Comparison of ENCODE assay signal across 1 cellular context in the genomic region with DNA sequence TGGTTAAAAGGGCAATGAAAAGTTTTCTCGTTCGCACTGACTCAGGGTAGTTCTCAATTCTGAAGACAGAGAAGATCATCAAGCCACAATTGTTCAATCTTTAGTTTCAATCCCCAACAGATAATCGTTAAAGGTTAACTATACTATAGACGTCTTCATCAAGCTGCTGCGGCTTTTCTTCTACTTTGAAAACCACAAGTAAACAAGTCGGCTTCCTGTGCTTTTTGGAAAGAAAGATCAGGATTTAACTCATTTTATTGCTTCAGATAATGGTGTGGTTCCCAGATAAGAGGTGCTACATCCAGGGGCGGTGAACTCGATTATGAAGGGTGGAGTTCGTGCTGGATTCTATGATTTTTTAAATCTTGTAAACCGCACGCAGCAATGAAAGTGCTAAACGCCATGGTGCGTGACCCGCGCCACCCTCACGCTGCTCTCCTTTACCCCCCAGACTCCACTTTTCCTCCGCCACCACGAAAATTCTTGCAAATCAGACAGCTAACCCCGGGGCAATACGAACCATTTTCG.
TF ChIP-seq lines count a peak whose summit lies in the region.

No MANE protein-coding gene starts in this region.

TF ChIP-seq in H1, 55 proteins besides CTCF, POLR2A, EP300 and RAD21 (continued from another document):
- TF ChIP-seq, protein P1, sequence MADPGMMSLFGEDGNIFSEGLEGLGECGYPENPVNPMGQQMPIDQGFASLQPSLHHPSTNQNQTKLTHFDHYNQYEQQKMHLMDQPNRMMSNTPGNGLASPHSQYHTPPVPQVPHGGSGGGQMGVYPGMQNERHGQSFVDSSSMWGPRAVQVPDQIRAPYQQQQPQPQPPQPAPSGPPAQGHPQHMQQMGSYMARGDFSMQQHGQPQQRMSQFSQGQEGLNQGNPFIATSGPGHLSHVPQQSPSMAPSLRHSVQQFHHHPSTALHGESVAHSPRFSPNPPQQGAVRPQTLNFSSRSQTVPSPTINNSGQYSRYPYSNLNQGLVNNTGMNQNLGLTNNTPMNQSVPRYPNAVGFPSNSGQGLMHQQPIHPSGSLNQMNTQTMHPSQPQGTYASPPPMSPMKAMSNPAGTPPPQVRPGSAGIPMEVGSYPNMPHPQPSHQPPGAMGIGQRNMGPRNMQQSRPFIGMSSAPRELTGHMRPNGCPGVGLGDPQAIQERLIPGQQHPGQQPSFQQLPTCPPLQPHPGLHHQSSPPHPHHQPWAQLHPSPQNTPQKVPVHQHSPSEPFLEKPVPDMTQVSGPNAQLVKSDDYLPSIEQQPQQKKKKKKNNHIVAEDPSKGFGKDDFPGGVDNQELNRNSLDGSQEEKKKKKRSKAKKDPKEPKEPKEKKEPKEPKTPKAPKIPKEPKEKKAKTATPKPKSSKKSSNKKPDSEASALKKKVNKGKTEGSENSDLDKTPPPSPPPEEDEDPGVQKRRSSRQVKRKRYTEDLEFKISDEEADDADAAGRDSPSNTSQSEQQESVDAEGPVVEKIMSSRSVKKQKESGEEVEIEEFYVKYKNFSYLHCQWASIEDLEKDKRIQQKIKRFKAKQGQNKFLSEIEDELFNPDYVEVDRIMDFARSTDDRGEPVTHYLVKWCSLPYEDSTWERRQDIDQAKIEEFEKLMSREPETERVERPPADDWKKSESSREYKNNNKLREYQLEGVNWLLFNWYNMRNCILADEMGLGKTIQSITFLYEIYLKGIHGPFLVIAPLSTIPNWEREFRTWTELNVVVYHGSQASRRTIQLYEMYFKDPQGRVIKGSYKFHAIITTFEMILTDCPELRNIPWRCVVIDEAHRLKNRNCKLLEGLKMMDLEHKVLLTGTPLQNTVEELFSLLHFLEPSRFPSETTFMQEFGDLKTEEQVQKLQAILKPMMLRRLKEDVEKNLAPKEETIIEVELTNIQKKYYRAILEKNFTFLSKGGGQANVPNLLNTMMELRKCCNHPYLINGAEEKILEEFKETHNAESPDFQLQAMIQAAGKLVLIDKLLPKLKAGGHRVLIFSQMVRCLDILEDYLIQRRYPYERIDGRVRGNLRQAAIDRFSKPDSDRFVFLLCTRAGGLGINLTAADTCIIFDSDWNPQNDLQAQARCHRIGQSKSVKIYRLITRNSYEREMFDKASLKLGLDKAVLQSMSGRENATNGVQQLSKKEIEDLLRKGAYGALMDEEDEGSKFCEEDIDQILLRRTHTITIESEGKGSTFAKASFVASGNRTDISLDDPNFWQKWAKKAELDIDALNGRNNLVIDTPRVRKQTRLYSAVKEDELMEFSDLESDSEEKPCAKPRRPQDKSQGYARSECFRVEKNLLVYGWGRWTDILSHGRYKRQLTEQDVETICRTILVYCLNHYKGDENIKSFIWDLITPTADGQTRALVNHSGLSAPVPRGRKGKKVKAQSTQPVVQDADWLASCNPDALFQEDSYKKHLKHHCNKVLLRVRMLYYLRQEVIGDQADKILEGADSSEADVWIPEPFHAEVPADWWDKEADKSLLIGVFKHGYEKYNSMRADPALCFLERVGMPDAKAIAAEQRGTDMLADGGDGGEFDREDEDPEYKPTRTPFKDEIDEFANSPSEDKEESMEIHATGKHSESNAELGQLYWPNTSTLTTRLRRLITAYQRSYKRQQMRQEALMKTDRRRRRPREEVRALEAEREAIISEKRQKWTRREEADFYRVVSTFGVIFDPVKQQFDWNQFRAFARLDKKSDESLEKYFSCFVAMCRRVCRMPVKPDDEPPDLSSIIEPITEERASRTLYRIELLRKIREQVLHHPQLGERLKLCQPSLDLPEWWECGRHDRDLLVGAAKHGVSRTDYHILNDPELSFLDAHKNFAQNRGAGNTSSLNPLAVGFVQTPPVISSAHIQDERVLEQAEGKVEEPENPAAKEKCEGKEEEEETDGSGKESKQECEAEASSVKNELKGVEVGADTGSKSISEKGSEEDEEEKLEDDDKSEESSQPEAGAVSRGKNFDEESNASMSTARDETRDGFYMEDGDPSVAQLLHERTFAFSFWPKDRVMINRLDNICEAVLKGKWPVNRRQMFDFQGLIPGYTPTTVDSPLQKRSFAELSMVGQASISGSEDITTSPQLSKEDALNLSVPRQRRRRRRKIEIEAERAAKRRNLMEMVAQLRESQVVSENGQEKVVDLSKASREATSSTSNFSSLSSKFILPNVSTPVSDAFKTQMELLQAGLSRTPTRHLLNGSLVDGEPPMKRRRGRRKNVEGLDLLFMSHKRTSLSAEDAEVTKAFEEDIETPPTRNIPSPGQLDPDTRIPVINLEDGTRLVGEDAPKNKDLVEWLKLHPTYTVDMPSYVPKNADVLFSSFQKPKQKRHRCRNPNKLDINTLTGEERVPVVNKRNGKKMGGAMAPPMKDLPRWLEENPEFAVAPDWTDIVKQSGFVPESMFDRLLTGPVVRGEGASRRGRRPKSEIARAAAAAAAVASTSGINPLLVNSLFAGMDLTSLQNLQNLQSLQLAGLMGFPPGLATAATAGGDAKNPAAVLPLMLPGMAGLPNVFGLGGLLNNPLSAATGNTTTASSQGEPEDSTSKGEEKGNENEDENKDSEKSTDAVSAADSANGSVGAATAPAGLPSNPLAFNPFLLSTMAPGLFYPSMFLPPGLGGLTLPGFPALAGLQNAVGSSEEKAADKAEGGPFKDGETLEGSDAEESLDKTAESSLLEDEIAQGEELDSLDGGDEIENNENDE (IDR thresholded peaks at IDR 0.05; ENCODE audit: insufficient replicate concordance, low read length): no peak
- TF ChIP-seq CBX5 (IDR thresholded peaks at IDR 0.05; ENCODE audit: low read depth, low read length) (no peak), TAF1 (IDR thresholded peaks at IDR 0.05; ENCODE audit: low read depth, low read length) (peak; percentile 75; the same call in 1 of the 2 replicates), SP2 (IDR thresholded peaks at IDR 0.05; ENCODE audit: low read length) (no peak), SP1 (IDR thresholded peaks at IDR 0.05; ENCODE audit: low read depth, low read length) (no peak), CTBP2 (IDR thresholded peaks at IDR 0.05; ENCODE audit: borderline replicate concordance, insufficient read depth, insufficient read length, low read length) (no peak), RFX5 (IDR thresholded peaks at IDR 0.05; ENCODE audit: borderline replicate concordance, low read depth, low read length) (0 out of 2 replicates have a peak, but pooled peaks have one; percentile 7), SIN3A (conservative IDR thresholded peaks at IDR 0.05 in 1 of 2, IDR thresholded peaks at IDR 0.05 in 1 of 2; ENCODE audit: low read depth in 1 of 2, low read length in 2 of 2) (peak in 1 of 2 experiments; percentile 62; a peak in 1 of 4 replicates), FOSL1 (IDR thresholded peaks at IDR 0.05; ENCODE audit: insufficient read depth, low read depth, low read length) (no peak), YY1 (IDR thresholded peaks at IDR 0.05; ENCODE audit: low read depth, low read length) (no peak), NANOG (IDR thresholded peaks at IDR 0.05; ENCODE audit: insufficient read depth, low read depth, low read length, poor library complexity, severe bottlenecking) (no peak), PHF8 (conservative IDR thresholded peaks at IDR 0.05; ENCODE audit: low read depth, low read length) (0 out of 2 replicates have a peak, but pooled peaks have one; percentile 3), ASH2L (IDR thresholded peaks at IDR 0.05; ENCODE audit: low read length) (peak; percentile 43), CBX8 (IDR thresholded peaks at IDR 0.05; ENCODE audit: borderline replicate concordance, low read depth, low read length) (no peak), RNF2 (IDR thresholded peaks at IDR 0.05; ENCODE audit: borderline replicate concordance, low read depth, low read length, missing control alignments, poor library complexity, severe bottlenecking) (no peak), CREB1 (IDR thresholded peaks at IDR 0.05) (no peak), SRF (IDR thresholded peaks at IDR 0.05; ENCODE audit: low read depth, low read length) (no peak)
- TF ChIP-seq, protein P2, sequence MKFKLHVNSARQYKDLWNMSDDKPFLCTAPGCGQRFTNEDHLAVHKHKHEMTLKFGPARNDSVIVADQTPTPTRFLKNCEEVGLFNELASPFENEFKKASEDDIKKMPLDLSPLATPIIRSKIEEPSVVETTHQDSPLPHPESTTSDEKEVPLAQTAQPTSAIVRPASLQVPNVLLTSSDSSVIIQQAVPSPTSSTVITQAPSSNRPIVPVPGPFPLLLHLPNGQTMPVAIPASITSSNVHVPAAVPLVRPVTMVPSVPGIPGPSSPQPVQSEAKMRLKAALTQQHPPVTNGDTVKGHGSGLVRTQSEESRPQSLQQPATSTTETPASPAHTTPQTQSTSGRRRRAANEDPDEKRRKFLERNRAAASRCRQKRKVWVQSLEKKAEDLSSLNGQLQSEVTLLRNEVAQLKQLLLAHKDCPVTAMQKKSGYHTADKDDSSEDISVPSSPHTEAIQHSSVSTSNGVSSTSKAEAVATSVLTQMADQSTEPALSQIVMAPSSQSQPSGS (IDR thresholded peaks at IDR 0.05; ENCODE audit: low read length): no peak
- TF ChIP-seq, protein P3, sequence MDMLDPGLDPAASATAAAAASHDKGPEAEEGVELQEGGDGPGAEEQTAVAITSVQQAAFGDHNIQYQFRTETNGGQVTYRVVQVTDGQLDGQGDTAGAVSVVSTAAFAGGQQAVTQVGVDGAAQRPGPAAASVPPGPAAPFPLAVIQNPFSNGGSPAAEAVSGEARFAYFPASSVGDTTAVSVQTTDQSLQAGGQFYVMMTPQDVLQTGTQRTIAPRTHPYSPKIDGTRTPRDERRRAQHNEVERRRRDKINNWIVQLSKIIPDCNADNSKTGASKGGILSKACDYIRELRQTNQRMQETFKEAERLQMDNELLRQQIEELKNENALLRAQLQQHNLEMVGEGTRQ (IDR thresholded peaks at IDR 0.05; ENCODE audit: low read length): no peak
TF ChIP-seq in H1: peak in this region for 6.
